ENCODE assay signal across 8 cellular contexts in the genomic region with DNA sequence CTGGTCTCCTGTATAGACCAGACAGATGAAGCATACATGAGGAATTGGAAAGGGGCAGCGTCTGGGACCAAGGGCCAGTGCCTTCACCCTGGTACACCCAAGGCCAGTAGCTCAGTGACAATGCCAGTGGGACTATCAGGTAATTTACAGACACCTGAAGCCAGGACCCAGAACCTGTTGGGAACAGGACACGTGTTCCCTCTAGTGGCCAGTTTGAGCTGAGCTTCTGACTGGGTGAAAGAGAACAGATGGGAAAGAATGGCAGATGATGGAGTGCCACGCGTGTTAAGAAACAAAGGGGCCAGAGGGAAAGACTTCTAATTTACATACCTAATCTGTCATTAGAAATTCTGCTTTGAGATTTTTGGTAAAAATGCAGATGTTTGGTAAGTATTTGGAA. TPM values are rescaled to one million over a fixed set of nuclear protein-coding genes. Genes with fewer than 3 reads are reported as not detected.
DNase-seq lines count a peak whose midpoint lies in the region; ATAC-seq, FAIRE-seq and TF ChIP-seq lines count a peak whose summit lies in the region.

No MANE protein-coding gene starts in this region.

- H3K9me3 Mint-ChIP-seq in naive thymus-derived CD4-positive, alpha-beta T cell = no peaks in the 10 kb centered on the region

- H3K27me3 ChIP-seq in naive thymus-derived CD4-positive, alpha-beta T cell (ENCODE audit: control insufficient read depth in 2 of 2, insufficient read depth in 2 of 2, low read length in 2 of 2) = no peaks in the 10 kb centered on the region

- no peaks in the 10 kb centered on the region for H3K36me3 ChIP-seq in naive thymus-derived CD4-positive, alpha-beta T cell (ENCODE audit: control insufficient read depth in 2 of 3, insufficient read depth in 3 of 3, low read length in 3 of 3)

- DNase-seq in T-helper 2 cell (peak in 4 of 5 experiments; percentile 17 to 82 (median 55)), choroid plexus epithelial cell (ENCODE audit: low read depth) (peak; percentile 50), H54 (ENCODE audit: insufficient read length, low spot score) (no peak), DMS79 (lab: John Stamatoyannopoulos, UW) (no peak), GOT3 (lab: John Stamatoyannopoulos, UW) (no peak)
- DNase-seq in naive thymus-derived CD4-positive, alpha-beta T cell = peak in 8 of 9 donors; percentile 32 to 68 (median 62)

- no peak for FAIRE-seq in H54 (lab: Jason Lieb, UNC)

- TF ChIP-seq POLR2A in H54 (IDR thresholded peaks at IDR 0.05; ENCODE audit: low read depth, low read length) = no peak

- CTCF ChIA-PET in naive thymus-derived CD4-positive, alpha-beta T cell (lab: Charles Lee) = interaction anchor here (0.6 to 2.3 kb wide), 7 partner anchors 36 to 949 kb away, joined by 3 to 13 read pairs (median 3); no protein-coding TSS in a partner anchor

- ATAC-seq in GM18502 (IDR thresholded peaks at IDR 0.05; ENCODE audit: poor library complexity, unreplicated experiment) = peak; percentile 82
- ATAC-seq in HG03025 (IDR thresholded peaks at IDR 0.05; ENCODE audit: low FRiP score, unreplicated experiment) = peak; percentile 52
- ATAC-seq in naive thymus-derived CD4-positive, alpha-beta T cell = peak; percentile 86

- H3K27me3 Mint-ChIP-seq in naive thymus-derived CD4-positive, alpha-beta T cell = peaks cover 0 to 3% (median 0%) of the 10 kb centered on the region in 5 donors

- H3K4me1 ChIP-seq in naive thymus-derived CD4-positive, alpha-beta T cell (ENCODE audit: control insufficient read depth in 2 of 2, insufficient read depth in 2 of 2, low read length in 2 of 2) = peaks cover 6% of the 10 kb centered on the region in 2 donors

- H3K27ac ChIP-seq in naive thymus-derived CD4-positive, alpha-beta T cell (ENCODE audit: low read depth, low read length) = no peak overlapping the region

- peaks cover 0 to 20% (median 13%) of the 10 kb centered on the region in 7 donors for H3K4me1 Mint-ChIP-seq in naive thymus-derived CD4-positive, alpha-beta T cell

- peak; percentile 81 for TF ChIP-seq CTCF in choroid plexus epithelial cell (conservative IDR thresholded peaks at IDR 0.05; ENCODE audit: low read depth, low read length)

- intact Hi-C loops in naive thymus-derived CD4-positive, alpha-beta T cell (cut with micrococcal nuclease) = loop anchor here (1.0 to 5.0 kb wide), 6 partner anchors 86 to 277 kb away; no protein-coding TSS in a partner anchor

- no peak overlapping the region for H3K4me3 Mint-ChIP-seq in naive thymus-derived CD4-positive, alpha-beta T cell

- POLR2A ChIA-PET in naive thymus-derived CD4-positive, alpha-beta T cell (lab: Charles Lee) = interaction anchor here (0.6 to 1.2 kb wide), 3 partner anchors 9 to 327 kb away, joined by 3 to 5 read pairs (median 3); no protein-coding TSS in a partner anchor

- no peak overlapping the region for H3K27ac Mint-ChIP-seq in naive thymus-derived CD4-positive, alpha-beta T cell

- no peak overlapping the region for H3K4me3 ChIP-seq in choroid plexus epithelial cell (ENCODE audit: low read depth, low read length)
- H3K4me3 ChIP-seq in naive thymus-derived CD4-positive, alpha-beta T cell (ENCODE audit: low read length) = no peak overlapping the region

- peaks cover 0 to 11% (median under 1%) of the 10 kb centered on the region in 5 donors for H3K36me3 Mint-ChIP-seq in naive thymus-derived CD4-positive, alpha-beta T cell

- no peaks in the 10 kb centered on the region for H3K9me3 ChIP-seq in naive thymus-derived CD4-positive, alpha-beta T cell (ENCODE audit: control insufficient read depth in 2 of 3, low read length in 3 of 3)

RNA-seq across cellular contexts. Expression of gene SLC25A38, which starts 5.1 kb away (rescaled TPM):
- 10 to 100 TPM; 30.3 to 50.2 (median 46.8) TPM for total RNA-seq in naive thymus-derived CD4-positive, alpha-beta T cell
- 10 to 100 TPM; 45.0 to 53.7 TPM for polyA plus RNA-seq in naive thymus-derived CD4-positive, alpha-beta T cell

RNA-seq across cellular contexts. Expression of gene RPSA, which starts 28.4 kb away (rescaled TPM):
- 1,000 to 10,000 TPM; 1,411 to 1,898 (median 1,693) TPM for total RNA-seq in naive thymus-derived CD4-positive, alpha-beta T cell
- polyA plus RNA-seq in naive thymus-derived CD4-positive, alpha-beta T cell = 1,000 to 10,000 TPM; 1,357 to 1,450 TPM

RNA-seq across cellular contexts. Expression of gene CCR8, which starts 48.6 kb away (rescaled TPM):
- total RNA-seq in naive thymus-derived CD4-positive, alpha-beta T cell = 10 to 100 TPM in 1 of 5 experiments, 1 to 10 TPM in 1, under 1 TPM in 1, not detected in 2; 0.43 to 10.7 (median 1.3) TPM
- polyA plus RNA-seq in naive thymus-derived CD4-positive, alpha-beta T cell = not detected

Comparison
In these comparisons a context has a peak if more than half of its experiments do, and no peak if none do; other contexts are left out.
1. DNase-seq: peak in T-helper 2 cell (4 of 5), choroid plexus epithelial cell (single experiment) and naive thymus-derived CD4-positive, alpha-beta T cell (8 of 9); none in H54 (single experiment), DMS79 (single experiment) and GOT3 (single experiment).
2. Peak in every context shown above with its lines, with median percentiles within 50 percentile points of each other: ATAC-seq.